ENCODE assay signal across 24 cellular contexts in the genomic region with DNA sequence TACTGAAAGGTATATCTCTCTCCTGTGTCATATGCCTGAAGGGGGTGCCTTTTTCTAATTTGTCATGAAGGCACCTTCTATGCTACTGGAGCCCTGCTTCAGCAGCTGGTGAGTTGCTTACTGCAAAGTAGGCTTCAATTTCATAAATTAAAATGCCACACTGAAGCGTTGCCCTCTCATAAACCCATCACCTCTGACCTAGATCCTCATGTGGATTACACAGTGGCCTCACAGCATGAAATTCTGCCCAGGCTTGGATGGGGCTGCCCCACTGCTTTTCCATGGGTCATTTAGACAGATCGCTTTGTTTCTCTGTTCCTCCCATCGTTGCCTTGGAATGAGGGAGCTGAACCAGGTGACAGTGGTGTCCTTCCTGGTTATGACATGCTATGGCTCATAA.
"Had no signal": no experiment of that assay in that cellular context is flagged by ENCODE, and none has a peak within 500 bp of the region (broad histone marks: within the 10 kb centered on the region; RNA-seq: fewer than 3 reads in every experiment).

No MANE protein-coding gene starts in this region.

- H3K36me3 Mint-ChIP-seq: naive thymus-derived CD4-positive, alpha-beta T cell had no signal

- H3K9me3 Mint-ChIP-seq: activated CD4-positive, alpha-beta memory T cell treated with anti-CD3 and anti-CD28 coated beads, Interleukin-2, amount 10 ng/mL, durations not matched to agents 7 days and 5 days; activated CD4-positive, alpha-beta T cell treated with anti-CD3 and anti-CD28 coated beads, Interleukin-2, amount 10 ng/mL, durations not matched to agents 7 days and 5 days; activated T-cell treated with anti-CD3 and anti-CD28 coated beads, Interleukin-2, amount 50 U/mL, for 24 hours; endodermal cell; stimulated activated naive CD8-positive, alpha-beta T cell treated with anti-CD3 and anti-CD28 coated beads, Interleukin-15, Interleukin-2, amounts not matched to agents 100 ng/mL and 50 ng/mL, for 24 hours; T-helper 1 cell treated with Interleukin-12 subunit alpha and Interleukin-12 subunit beta and Interleukin-4 antibody, amounts not matched to agents 30 μg/mL and 1 μg/mL, for 36 hours had no signal

- ATAC-seq: esophagus mucosa; naive thymus-derived CD4-positive, alpha-beta T cell; right lobe of liver had no signal

- H3K36me3 ChIP-seq: ovary, right lobe of liver, thoracic aorta, WERI-Rb-1 had no signal

- H3K4me3 ChIP-seq: ovary, right lobe of liver, thoracic aorta had no signal

- H3K9me3 ChIP-seq: ovary, right lobe of liver, thoracic aorta had no signal

- H3K4me1 ChIP-seq: right lobe of liver had no signal

- H3K27ac ChIP-seq: ovary, right lobe of liver, thoracic aorta, WERI-Rb-1 had no signal

- H3K4me1 Mint-ChIP-seq: activated CD4-positive, alpha-beta memory T cell treated with anti-CD3 and anti-CD28 coated beads, Interleukin-2, amount 10 ng/mL, durations not matched to agents 7 days and 5 days; activated CD4-positive, alpha-beta T cell treated with anti-CD3 and anti-CD28 coated beads, Interleukin-2, amount 10 ng/mL, durations not matched to agents 7 days and 5 days; naive thymus-derived CD4-positive, alpha-beta T cell had no signal

- H3K27ac Mint-ChIP-seq: activated CD4-positive, alpha-beta memory T cell treated with anti-CD3 and anti-CD28 coated beads, Interleukin-2, amount 10 ng/mL, durations not matched to agents 7 days and 5 days; activated CD4-positive, alpha-beta T cell treated with anti-CD3 and anti-CD28 coated beads, Interleukin-2, amount 10 ng/mL, durations not matched to agents 7 days and 5 days; activated T-cell treated with anti-CD3 and anti-CD28 coated beads, Interleukin-2, amount 50 U/mL, for 24 hours; endodermal cell; naive thymus-derived CD4-positive, alpha-beta T cell; progenitor cell of endocrine pancreas; stimulated activated naive CD8-positive, alpha-beta T cell treated with anti-CD3 and anti-CD28 coated beads, Interleukin-15, Interleukin-2, amounts not matched to agents 100 ng/mL and 50 ng/mL, for 24 hours; T-helper 1 cell treated with Interleukin-12 subunit alpha and Interleukin-12 subunit beta and Interleukin-4 antibody, amounts not matched to agents 30 μg/mL and 1 μg/mL, for 36 hours had no signal

- H3K27me3 ChIP-seq: ovary, right lobe of liver had no signal

- H3K4me3 Mint-ChIP-seq: activated CD4-positive, alpha-beta memory T cell treated with anti-CD3 and anti-CD28 coated beads, Interleukin-2, amount 10 ng/mL, durations not matched to agents 7 days and 5 days; activated CD4-positive, alpha-beta T cell treated with anti-CD3 and anti-CD28 coated beads, Interleukin-2, amount 10 ng/mL, durations not matched to agents 7 days and 5 days; activated T-cell treated with anti-CD3 and anti-CD28 coated beads, Interleukin-2, amount 50 U/mL, for 24 hours; endodermal cell; naive thymus-derived CD4-positive, alpha-beta T cell; stimulated activated naive CD8-positive, alpha-beta T cell treated with anti-CD3 and anti-CD28 coated beads, Interleukin-15, Interleukin-2, amounts not matched to agents 100 ng/mL and 50 ng/mL, for 24 hours; T-helper 1 cell treated with Interleukin-12 subunit alpha and Interleukin-12 subunit beta and Interleukin-4 antibody, amounts not matched to agents 30 μg/mL and 1 μg/mL, for 36 hours had no signal

- DNase-seq: activated CD4-positive, alpha-beta memory T cell treated with anti-CD3 and anti-CD28 coated beads, Interleukin-2, amount 10 ng/mL, durations not matched to agents 7 days and 5 days; activated CD4-positive, alpha-beta T cell treated with anti-CD3 and anti-CD28 coated beads, Interleukin-2, amount 10 ng/mL, durations not matched to agents 7 days and 5 days; activated CD4-positive, CD25-positive, alpha-beta regulatory T cell treated with anti-CD3 and anti-CD28 coated beads, Interleukin-2, amount 50 U/mL, for 72 hours; activated CD8-positive, alpha-beta memory T cell treated with anti-CD3 and anti-CD28 coated beads, Interleukin-2, amount 50 U/mL, for 48 hours; activated gamma-delta T cell treated with Interleukin-2 at 50 U/mL for 16 hours; activated naive CD4-positive, alpha-beta T cell treated with anti-CD3 and anti-CD28 coated beads, Interleukin-2, amount 50 U/mL, for 16 hours; activated T-cell treated with anti-CD3 and anti-CD28 coated beads, Interleukin-2, amount 50 U/mL, for 24 hours; amygdala; central memory CD4-positive, alpha-beta T cell; endodermal cell; glutamatergic neuron; midbrain; naive thymus-derived CD4-positive, alpha-beta T cell; ovary; right lobe of liver; stimulated activated CD4-positive, alpha-beta T cell treated with anti-CD3 and anti-CD28 coated beads, Interleukin-4, amount 100 ng/mL, for 1 hour; T-helper 9 cell; trophoblast cell; WERI-Rb-1 had no signal
